Comparison of ENCODE assay signal across 1 cellular context in the genomic region with DNA sequence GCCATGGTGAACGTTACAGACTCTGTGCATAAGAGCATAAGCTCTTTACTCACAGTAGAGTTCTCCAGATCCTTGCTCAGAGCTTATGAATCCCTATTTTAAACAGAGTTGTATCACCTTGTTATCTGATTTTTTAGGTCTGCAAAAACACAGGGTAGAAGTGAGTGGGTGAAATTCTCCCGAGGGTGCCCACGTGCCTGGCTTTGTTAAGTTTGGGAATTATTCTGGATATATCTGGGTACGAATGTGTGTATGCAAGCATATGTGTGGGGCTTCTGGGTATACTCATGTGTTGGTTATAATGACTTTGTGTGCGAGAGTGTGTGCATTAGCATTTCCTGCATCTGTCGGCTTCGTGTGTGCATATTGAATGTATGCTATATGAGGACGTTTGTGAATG.
TF ChIP-seq lines count a peak whose summit lies in the region.

No MANE protein-coding gene starts in this region.

TF ChIP-seq in GM23338, 12 proteins besides CTCF, POLR2A, EP300 and RAD21:
- no peak for TF ChIP-seq EZH2phosphoT487 (IDR thresholded peaks at IDR 0.05; ENCODE audit: unreplicated experiment)
- no peak for TF ChIP-seq ZNF331 (CRISPR knock-in tag; IDR thresholded peaks at IDR 0.05; ENCODE audit: low read depth)
- no peak for TF ChIP-seq ZNF114 (CRISPR knock-in tag; IDR thresholded peaks at IDR 0.05)
- no peak for TF ChIP-seq EZH2 (IDR thresholded peaks at IDR 0.05; ENCODE audit: low read depth, unreplicated experiment)
- TF ChIP-seq JUNB (IDR thresholded peaks at IDR 0.05; ENCODE audit: unreplicated experiment) = no peak
- TF ChIP-seq NANOG (IDR thresholded peaks at IDR 0.05; ENCODE audit: borderline replicate concordance) = no peak
- TF ChIP-seq, protein P1, sequence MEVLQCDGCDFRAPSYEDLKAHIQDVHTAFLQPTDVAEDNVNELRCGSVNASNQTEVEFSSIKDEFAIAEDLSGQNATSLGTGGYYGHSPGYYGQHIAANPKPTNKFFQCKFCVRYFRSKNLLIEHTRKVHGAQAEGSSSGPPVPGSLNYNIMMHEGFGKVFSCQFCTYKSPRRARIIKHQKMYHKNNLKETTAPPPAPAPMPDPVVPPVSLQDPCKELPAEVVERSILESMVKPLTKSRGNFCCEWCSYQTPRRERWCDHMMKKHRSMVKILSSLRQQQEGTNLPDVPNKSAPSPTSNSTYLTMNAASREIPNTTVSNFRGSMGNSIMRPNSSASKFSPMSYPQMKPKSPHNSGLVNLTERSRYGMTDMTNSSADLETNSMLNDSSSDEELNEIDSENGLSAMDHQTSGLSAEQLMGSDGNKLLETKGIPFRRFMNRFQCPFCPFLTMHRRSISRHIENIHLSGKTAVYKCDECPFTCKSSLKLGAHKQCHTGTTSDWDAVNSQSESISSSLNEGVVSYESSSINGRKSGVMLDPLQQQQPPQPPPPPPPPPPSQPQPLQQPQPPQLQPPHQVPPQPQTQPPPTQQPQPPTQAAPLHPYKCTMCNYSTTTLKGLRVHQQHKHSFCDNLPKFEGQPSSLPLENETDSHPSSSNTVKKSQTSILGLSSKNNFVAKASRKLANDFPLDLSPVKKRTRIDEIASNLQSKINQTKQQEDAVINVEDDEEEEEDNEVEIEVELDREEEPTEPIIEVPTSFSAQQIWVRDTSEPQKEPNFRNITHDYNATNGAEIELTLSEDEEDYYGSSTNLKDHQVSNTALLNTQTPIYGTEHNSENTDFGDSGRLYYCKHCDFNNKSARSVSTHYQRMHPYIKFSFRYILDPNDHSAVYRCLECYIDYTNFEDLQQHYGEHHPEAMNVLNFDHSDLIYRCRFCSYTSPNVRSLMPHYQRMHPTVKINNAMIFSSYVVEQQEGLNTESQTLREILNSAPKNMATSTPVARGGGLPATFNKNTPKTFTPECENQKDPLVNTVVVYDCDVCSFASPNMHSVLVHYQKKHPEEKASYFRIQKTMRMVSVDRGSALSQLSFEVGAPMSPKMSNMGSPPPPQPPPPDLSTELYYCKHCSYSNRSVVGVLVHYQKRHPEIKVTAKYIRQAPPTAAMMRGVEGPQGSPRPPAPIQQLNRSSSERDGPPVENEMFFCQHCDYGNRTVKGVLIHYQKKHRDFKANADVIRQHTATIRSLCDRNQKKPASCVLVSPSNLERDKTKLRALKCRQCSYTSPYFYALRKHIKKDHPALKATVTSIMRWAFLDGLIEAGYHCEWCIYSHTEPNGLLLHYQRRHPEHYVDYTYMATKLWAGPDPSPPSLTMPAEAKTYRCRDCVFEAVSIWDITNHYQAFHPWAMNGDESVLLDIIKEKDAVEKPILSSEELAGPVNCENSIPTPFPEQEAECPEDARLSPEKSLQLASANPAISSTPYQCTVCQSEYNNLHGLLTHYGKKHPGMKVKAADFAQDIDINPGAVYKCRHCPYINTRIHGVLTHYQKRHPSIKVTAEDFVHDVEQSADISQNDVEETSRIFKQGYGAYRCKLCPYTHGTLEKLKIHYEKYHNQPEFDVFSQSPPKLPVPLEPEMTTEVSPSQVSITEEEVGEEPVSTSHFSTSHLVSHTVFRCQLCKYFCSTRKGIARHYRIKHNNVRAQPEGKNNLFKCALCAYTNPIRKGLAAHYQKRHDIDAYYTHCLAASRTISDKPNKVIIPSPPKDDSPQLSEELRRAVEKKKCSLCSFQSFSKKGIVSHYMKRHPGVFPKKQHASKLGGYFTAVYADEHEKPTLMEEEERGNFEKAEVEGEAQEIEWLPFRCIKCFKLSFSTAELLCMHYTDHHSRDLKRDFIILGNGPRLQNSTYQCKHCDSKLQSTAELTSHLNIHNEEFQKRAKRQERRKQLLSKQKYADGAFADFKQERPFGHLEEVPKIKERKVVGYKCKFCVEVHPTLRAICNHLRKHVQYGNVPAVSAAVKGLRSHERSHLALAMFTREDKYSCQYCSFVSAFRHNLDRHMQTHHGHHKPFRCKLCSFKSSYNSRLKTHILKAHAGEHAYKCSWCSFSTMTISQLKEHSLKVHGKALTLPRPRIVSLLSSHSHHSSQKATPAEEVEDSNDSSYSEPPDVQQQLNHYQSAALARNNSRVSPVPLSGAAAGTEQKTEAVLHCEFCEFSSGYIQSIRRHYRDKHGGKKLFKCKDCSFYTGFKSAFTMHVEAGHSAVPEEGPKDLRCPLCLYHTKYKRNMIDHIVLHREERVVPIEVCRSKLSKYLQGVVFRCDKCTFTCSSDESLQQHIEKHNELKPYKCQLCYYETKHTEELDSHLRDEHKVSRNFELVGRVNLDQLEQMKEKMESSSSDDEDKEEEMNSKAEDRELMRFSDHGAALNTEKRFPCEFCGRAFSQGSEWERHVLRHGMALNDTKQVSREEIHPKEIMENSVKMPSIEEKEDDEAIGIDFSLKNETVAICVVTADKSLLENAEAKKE (CRISPR knock-in tag; IDR thresholded peaks at IDR 0.05) = no peak
- TF ChIP-seq POLR2AphosphoS5 (IDR thresholded peaks at IDR 0.05; ENCODE audit: low read depth) = no peak
